Comparison of ENCODE assay signal across 3 cellular contexts in the genomic region with DNA sequence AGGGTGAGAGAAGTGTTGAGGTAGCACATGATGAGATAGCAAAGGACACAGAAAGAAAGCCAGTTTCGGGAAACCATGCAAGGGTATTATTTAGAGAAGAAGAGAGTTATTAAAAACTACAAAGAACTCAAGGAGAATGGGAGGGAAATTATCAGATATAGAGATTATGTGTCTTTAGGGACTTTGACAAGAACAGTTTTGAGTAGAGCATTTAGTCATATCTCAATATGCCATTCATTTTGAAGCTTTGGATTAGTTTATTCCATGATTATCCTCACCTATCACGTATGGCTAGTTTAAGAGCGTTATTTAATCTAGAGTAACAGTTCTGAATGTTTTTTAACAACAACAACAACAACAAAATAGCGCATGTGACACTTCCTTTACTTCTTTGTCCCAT.
"Had no signal": no experiment of that assay in that cellular context is flagged by ENCODE, and none has a peak within 500 bp of the region (broad histone marks: within the 10 kb centered on the region; RNA-seq: fewer than 3 reads in every experiment).

No MANE protein-coding gene starts in this region.

- ATAC-seq: GM12878 had no signal

- DNase-seq: GDM1, GF-D8 had no signal

- H3K4me3 ChIP-seq: GM12878 had no signal
